Comparison of ENCODE assay signal across 19 cellular contexts in the genomic region with DNA sequence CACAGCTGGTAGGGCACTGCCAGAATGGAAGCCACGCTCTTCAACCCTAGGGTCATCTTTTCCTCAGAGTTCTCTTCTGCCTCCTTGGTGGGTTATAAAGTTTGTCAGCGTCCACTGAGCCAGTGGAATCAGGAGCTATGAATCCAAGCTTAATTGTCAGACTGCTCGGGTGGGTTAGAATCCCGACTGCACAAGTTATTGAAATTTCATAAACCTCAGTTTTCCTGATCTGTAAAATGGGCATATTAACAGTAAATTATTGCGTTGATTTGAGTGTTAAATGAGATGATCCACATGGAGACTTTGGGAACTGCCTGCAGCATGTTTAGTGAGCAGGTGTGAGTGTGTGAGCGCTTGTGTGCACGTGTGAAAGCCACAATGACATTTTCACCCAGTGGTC.
"Had no signal": no experiment of that assay in that cellular context is flagged by ENCODE, and none has a peak within 500 bp of the region (broad histone marks: within the 10 kb centered on the region; RNA-seq: fewer than 3 reads in every experiment).

No MANE protein-coding gene starts in this region.

- H3K4me3 ChIP-seq: lower lobe of right lung, suprapubic skin had no signal

- H3K36me3 ChIP-seq: lower lobe of right lung, neutrophil, suprapubic skin had no signal

- H3K27me3 ChIP-seq: suprapubic skin had no signal

- H3K4me1 Mint-ChIP-seq: activated naive CD8-positive, alpha-beta T cell treated with anti-CD3 and anti-CD28 coated beads, Interleukin-2, amount 10 ng/mL, durations not matched to agents 7 days and 5 days had no signal

- H3K4me1 ChIP-seq: lower lobe of right lung, suprapubic skin had no signal

- DNase-seq: activated CD4-positive, alpha-beta T cell treated with anti-CD3 and anti-CD28 coated beads, Interleukin-2, amount 50 U/mL, for 1 hour; activated naive CD4-positive, alpha-beta T cell; activated naive CD8-positive, alpha-beta T cell treated with anti-CD3 and anti-CD28 coated beads, Interleukin-2, amount 10 ng/mL, durations not matched to agents 7 days and 5 days; cerebellar nuclear complex; dermis blood vessel endothelial cell; foreskin melanocyte; head of caudate nucleus; left colon; lower lobe of right lung; right cardiac atrium; small intestine; T-helper 2 cell had no signal

- H3K36me3 Mint-ChIP-seq: activated naive CD8-positive, alpha-beta T cell treated with anti-CD3 and anti-CD28 coated beads, Interleukin-2, amount 10 ng/mL, durations not matched to agents 7 days and 5 days had no signal

- H3K9me3 ChIP-seq: lower lobe of right lung, neutrophil, suprapubic skin had no signal

- H3K27me3 Mint-ChIP-seq: stimulated activated naive CD8-positive, alpha-beta T cell treated with anti-CD3 and anti-CD28 coated beads, Interleukin-15, Interleukin-2, amounts not matched to agents 100 ng/mL and 50 ng/mL, for 24 hours had no signal

- FAIRE-seq: islet of Langerhans, small intestine, urothelium cell line had no signal

- H3K27ac ChIP-seq: epithelial cell of prostate, lower lobe of right lung, neutrophil, suprapubic skin had no signal

- H3K4me3 Mint-ChIP-seq: activated naive CD8-positive, alpha-beta T cell treated with anti-CD3 and anti-CD28 coated beads, Interleukin-2, amount 10 ng/mL, durations not matched to agents 7 days and 5 days; stimulated activated naive CD8-positive, alpha-beta T cell treated with anti-CD3 and anti-CD28 coated beads, Interleukin-15, Interleukin-2, amounts not matched to agents 100 ng/mL and 50 ng/mL, for 24 hours had no signal

- H3K9me3 Mint-ChIP-seq: stimulated activated naive CD8-positive, alpha-beta T cell treated with anti-CD3 and anti-CD28 coated beads, Interleukin-15, Interleukin-2, amounts not matched to agents 100 ng/mL and 50 ng/mL, for 24 hours had no signal

- H3K27ac Mint-ChIP-seq: activated naive CD8-positive, alpha-beta T cell treated with anti-CD3 and anti-CD28 coated beads, Interleukin-2, amount 10 ng/mL, durations not matched to agents 7 days and 5 days; progenitor cell of endocrine pancreas; stimulated activated naive CD8-positive, alpha-beta T cell treated with anti-CD3 and anti-CD28 coated beads, Interleukin-15, Interleukin-2, amounts not matched to agents 100 ng/mL and 50 ng/mL, for 24 hours had no signal

- ATAC-seq: left colon, lower lobe of right lung had no signal
